In the genomic region with DNA sequence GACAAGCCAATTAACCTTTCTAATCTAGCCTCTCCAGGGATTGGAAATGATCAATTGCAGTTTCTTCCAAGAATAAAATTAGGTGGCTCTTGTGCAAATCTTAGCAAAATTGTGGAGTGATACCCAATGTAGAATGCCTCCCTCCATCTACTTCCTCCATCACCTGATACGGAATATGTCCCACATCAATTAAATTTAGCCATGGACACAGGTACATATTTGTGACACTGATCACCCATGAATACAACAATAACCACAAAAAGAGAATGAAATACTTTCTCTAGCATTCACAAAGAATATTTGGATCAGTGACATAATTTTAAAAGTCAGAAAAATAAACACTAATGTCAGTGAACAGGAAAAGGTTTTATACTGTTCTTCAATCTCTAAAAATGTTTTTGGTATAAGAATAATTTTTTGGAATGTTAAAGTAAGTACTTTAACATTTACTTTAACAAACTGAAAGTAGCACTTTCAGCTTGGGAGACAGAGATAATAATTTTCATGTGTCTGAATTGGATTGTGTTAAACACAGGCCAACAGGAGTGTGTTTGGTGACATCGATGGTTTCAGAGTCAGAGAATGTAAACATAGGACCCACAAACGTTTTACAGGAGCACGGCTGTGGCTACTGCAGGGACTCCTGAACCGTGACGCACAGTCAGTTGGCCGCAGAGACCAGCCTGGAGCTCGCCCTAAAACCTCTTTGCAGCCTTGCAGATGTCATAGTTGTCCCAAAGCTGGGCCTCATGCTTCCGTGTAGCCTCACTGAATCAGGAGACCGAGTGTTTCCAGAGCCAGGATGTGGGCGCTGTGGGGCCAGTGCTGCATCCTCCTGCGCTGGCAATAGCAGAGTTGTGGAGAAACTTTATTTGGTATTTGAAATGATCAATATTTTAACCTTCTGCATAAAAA, we compare ENCODE assay signal across 8 cellular contexts. TPM values are rescaled to one million over a fixed set of nuclear protein-coding genes. Genes with fewer than 3 reads are reported as not detected.
A peak's percentile ranks its signal among the peaks of the same experiment; 100 is the strongest.
DNase-seq lines count a peak whose midpoint lies in the region; ATAC-seq and TF ChIP-seq lines count a peak whose summit lies in the region.

No MANE protein-coding gene starts in this region.

- no peaks in the 10 kb centered on the region for H3K36me3 ChIP-seq in rectal smooth muscle tissue (ENCODE audit: control insufficient read depth, insufficient read depth, low read length)

- peaks cover 13% of the 10 kb centered on the region for H3K27me3 ChIP-seq in AG04450 (ENCODE audit: control insufficient read depth, insufficient read depth, low read length)
- H3K27me3 ChIP-seq in rectal smooth muscle tissue (ENCODE audit: control insufficient read depth, insufficient read depth, low read length): no peaks in the 10 kb centered on the region

- H3K4me1 ChIP-seq in rectal smooth muscle tissue (ENCODE audit: control insufficient read depth, insufficient read depth, low read length): peaks cover 2% of the 10 kb centered on the region

- TF ChIP-seq CTCF in AG04450 (IDR thresholded peaks at IDR 0.05; ENCODE audit: low read depth, low read length): no peak

- CTCF ChIA-PET in AG04450 (lab: Charles Lee): interaction anchor here (1.4 kb wide), 1 partner anchor 21 kb away, joined by 3 read pairs; no protein-coding TSS in a partner anchor

- H3K9me3 Mint-ChIP-seq in activated naive CD8-positive, alpha-beta T cell treated with anti-CD3 and anti-CD28 coated beads, Interleukin-2, amount 10 ng/mL, durations not matched to agents 7 days and 5 days: no peaks in the 10 kb centered on the region

- H3K9me3 ChIP-seq in AG04450 (ENCODE audit: control insufficient read depth, insufficient read depth, low read length): no peaks in the 10 kb centered on the region

- peaks cover 26% of the 10 kb centered on the region for H3K4me1 Mint-ChIP-seq in activated naive CD8-positive, alpha-beta T cell treated with anti-CD3 and anti-CD28 coated beads, Interleukin-2, amount 10 ng/mL, durations not matched to agents 7 days and 5 days

- peak; percentile 67 for DNase-seq in AG04450 (ENCODE audit: low read depth, low spot score)
- peak; percentile 55 for DNase-seq in activated naive CD8-positive, alpha-beta T cell treated with anti-CD3 and anti-CD28 coated beads, Interleukin-2, amount 10 ng/mL, durations not matched to agents 7 days and 5 days
- no peak for DNase-seq in germinal center (ENCODE audit: low spot score)
- no peak for DNase-seq in HuH-7.5 (ENCODE audit: low spot score)
- DNase-seq in activated CD8-positive, alpha-beta memory T cell treated with anti-CD3 and anti-CD28 coated beads, Interleukin-2, amount 50 U/mL, for 48 hours: no peak

- H3K4me3 ChIP-seq in AG04450 (ENCODE audit: low read depth, low read length) (peak overlapping the region; percentile 43), rectal smooth muscle tissue (ENCODE audit: low read length) (no peak overlapping the region)

- POLR2A ChIA-PET in AG04450 (lab: Yijun Ruan, JAX): interaction anchor here (0.6 to 1.2 kb wide), 4 partner anchors 14 to 576 kb away, joined by 3 to 4 read pairs (median 3); no protein-coding TSS in a partner anchor
- POLR2A ChIA-PET in activated naive CD8-positive, alpha-beta T cell treated with anti-CD3 and anti-CD28 coated beads, Interleukin-2, amount 10 ng/mL, durations not matched to agents 7 days and 5 days (lab: Charles Lee): no interaction called here

- H3K36me3 Mint-ChIP-seq in activated naive CD8-positive, alpha-beta T cell treated with anti-CD3 and anti-CD28 coated beads, Interleukin-2, amount 10 ng/mL, durations not matched to agents 7 days and 5 days: no peaks in the 10 kb centered on the region

- peaks cover 60% of the 10 kb centered on the region for H3K27me3 Mint-ChIP-seq in activated naive CD8-positive, alpha-beta T cell treated with anti-CD3 and anti-CD28 coated beads, Interleukin-2, amount 10 ng/mL, durations not matched to agents 7 days and 5 days

- ATAC-seq in GM18907 (IDR thresholded peaks at IDR 0.05; ENCODE audit: unreplicated experiment): peak; percentile 94
- peak; percentile 91 for ATAC-seq in HG03139 (IDR thresholded peaks at IDR 0.05; ENCODE audit: unreplicated experiment)
- ATAC-seq in activated naive CD8-positive, alpha-beta T cell treated with anti-CD3 and anti-CD28 coated beads, Interleukin-2, amount 10 ng/mL, durations not matched to agents 7 days and 5 days (ENCODE audit: low read depth): peak; percentile 94

- H3K27ac Mint-ChIP-seq in activated naive CD8-positive, alpha-beta T cell treated with anti-CD3 and anti-CD28 coated beads, Interleukin-2, amount 10 ng/mL, durations not matched to agents 7 days and 5 days: no peak overlapping the region

- H3K27ac ChIP-seq in AG04450 (ENCODE audit: low read depth, low read length): peak overlapping the region; percentile 23
- H3K27ac ChIP-seq in rectal smooth muscle tissue (ENCODE audit: low read depth, low read length): peak overlapping the region; percentile 75

- H3K9ac ChIP-seq in rectal smooth muscle tissue (ENCODE audit: low read length): no peak overlapping the region

- H3K4me3 Mint-ChIP-seq in activated naive CD8-positive, alpha-beta T cell treated with anti-CD3 and anti-CD28 coated beads, Interleukin-2, amount 10 ng/mL, durations not matched to agents 7 days and 5 days: peak overlapping the region; percentile 50

RNA-seq across cellular contexts. Expression of gene RBM20, which starts 7.2 kb away (rescaled TPM):
- 0.11 and 0.15 TPM in 2 replicates for polyA plus RNA-seq in AG04450 (2011; rRNA removed)
- 0.14 and 0.35 TPM in 2 replicates for polyA minus RNA-seq in AG04450 (2011; rRNA and poly(A)+ RNA removed)
- under 1 TPM; 0.06 to 0.17 TPM for total RNA-seq in activated naive CD8-positive, alpha-beta T cell treated with anti-CD3 and anti-CD28 coated beads, Interleukin-2, amount 10 ng/mL, durations not matched to agents 7 days and 5 days

Comparison
In these comparisons a context has a peak if more than half of its experiments do, and no peak if none do; other contexts are left out.
1. DNase-seq: peak in AG04450 (single experiment) and activated naive CD8-positive, alpha-beta T cell treated with anti-CD3 and anti-CD28 coated beads, Interleukin-2, amount 10 ng/mL, durations not matched to agents 7 days and 5 days (single experiment); none in germinal center (single experiment), HuH-7.5 (single experiment) and activated CD8-positive, alpha-beta memory T cell treated with anti-CD3 and anti-CD28 coated beads, Interleukin-2, amount 50 U/mL, for 48 hours (single experiment).
2. Peak in every context shown above with its lines, with median percentiles within 50 percentile points of each other: ATAC-seq.